In the genomic region with DNA sequence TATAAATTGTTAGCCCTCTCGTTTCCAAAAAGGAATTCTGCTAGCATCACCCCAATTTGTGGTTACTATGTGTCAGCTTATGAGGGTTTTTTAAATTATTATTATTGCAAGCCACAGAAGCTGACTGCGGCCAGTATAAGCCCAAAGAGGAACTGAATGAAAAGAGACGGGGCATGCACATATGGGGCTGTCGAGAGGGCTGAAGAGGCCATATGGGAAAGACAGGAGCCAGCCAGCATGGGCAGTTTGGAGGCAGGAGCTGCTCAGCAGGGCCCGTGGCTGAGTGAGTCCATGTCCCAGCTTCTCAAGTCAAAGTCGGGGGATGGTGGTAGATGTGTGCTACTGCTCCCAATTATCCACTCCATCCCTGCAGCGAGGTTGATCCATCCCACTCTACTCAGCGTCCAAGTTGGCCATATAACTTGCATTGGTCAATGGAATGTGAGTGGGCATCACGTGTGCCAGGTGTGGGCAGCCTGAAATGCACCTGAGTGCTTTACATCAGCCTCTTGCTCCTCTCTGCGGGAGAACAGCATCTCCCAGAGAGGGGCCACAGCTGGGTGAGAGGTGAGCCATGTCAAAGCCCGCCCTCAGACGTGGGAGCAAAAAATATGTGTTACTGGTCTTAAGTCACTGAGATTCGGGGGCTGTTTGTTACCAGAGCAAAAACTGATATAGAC, we compare ENCODE assay signal across 11 cellular contexts. TPM values are rescaled to one million over a fixed set of nuclear protein-coding genes. Genes with fewer than 3 reads are reported as not detected.
DNase-seq lines count a peak whose midpoint lies in the region; ATAC-seq, FAIRE-seq and TF ChIP-seq lines count a peak whose summit lies in the region.
"Had no signal": no experiment of that assay in that cellular context is flagged by ENCODE, and none has a peak within 500 bp of the region (broad histone marks: within the 10 kb centered on the region; RNA-seq: fewer than 3 reads in every experiment).

No MANE protein-coding gene starts in this region.

- H3K9me3 ChIP-seq in BLaER1, result no peaks in the 10 kb centered on the region
- H3K9me3 ChIP-seq in DOHH2 (ENCODE audit: control insufficient read depth, insufficient read depth, low read length), result no peaks in the 10 kb centered on the region
- H3K9me3 ChIP-seq in T-helper 17 cell (ENCODE audit: control insufficient read depth, low read length, poor library complexity, severe bottlenecking), result no peaks in the 10 kb centered on the region
- no peaks in the 10 kb centered on the region for H3K9me3 ChIP-seq in HepG2 (ENCODE audit: low read length)
- no peaks in the 10 kb centered on the region for H3K9me3 ChIP-seq in kidney (ENCODE audit: control insufficient read depth in 1 of 2, low read length in 2 of 2)
- H3K9me3 ChIP-seq: Peyer's patch had no signal

- H3K27me3 Mint-ChIP-seq in T-helper 17 cell (no peaks in the 10 kb centered on the region), immature natural killer cell (ENCODE audit: low read depth in 3 of 3) (peaks cover 3 to 4% (median 4%) of the 10 kb centered on the region in 3 donors)

- H3K9ac ChIP-seq in BLaER1 (no peak overlapping the region), HepG2 (ENCODE audit: insufficient read depth, low read depth, low read length) (no peak overlapping the region), kidney (ENCODE audit: low read length in 2 of 2) (no peak overlapping the region)

- TF ChIP-seq EP300 in HepG2 (IDR thresholded peaks at IDR 0.05; ENCODE audit: low read depth in 2 of 2, low read length in 2 of 2), result no peak
- TF ChIP-seq EP300 in HepG2 (CRISPR knock-in tag; IDR thresholded peaks at IDR 0.05; ENCODE audit: borderline replicate concordance), result no peak

- H3K4me2 ChIP-seq in BLaER1 (peak overlapping the region; percentile 85), DOHH2 (ENCODE audit: low read length) (peak overlapping the region; percentile 50), HepG2 (ENCODE audit: low read depth, low read length) (peak overlapping the region; percentile 68)

- no peak for TF ChIP-seq RAD21 in HepG2 (CRISPR knock-in tag; IDR thresholded peaks at IDR 0.05)

- H3K4me1 ChIP-seq in BLaER1, result peaks cover 38% of the 10 kb centered on the region
- peaks cover 20% of the 10 kb centered on the region for H3K4me1 ChIP-seq in DOHH2 (ENCODE audit: control insufficient read depth, low read length)
- peaks cover 18% of the 10 kb centered on the region for H3K4me1 ChIP-seq in HepG2 (ENCODE audit: insufficient read depth, low read length)
- peaks cover 0 to 3% of the 10 kb centered on the region in 2 donors for H3K4me1 ChIP-seq in kidney (ENCODE audit: control insufficient read depth in 1 of 2, insufficient read depth in 1 of 2, low read depth in 1 of 2, low read length in 2 of 2)

- H3K4me3 ChIP-seq in BLaER1 (0 out of 2 replicates have a peak overlapping the region, but pooled peaks have one; percentile 4), DOHH2 (ENCODE audit: low read length) (no peak overlapping the region), HepG2 (replicated peaks in 1 of 3; ENCODE audit: insufficient read depth in 1 of 3, low read depth in 2 of 3, low read length in 3 of 3) (no peak overlapping the region), kidney (ENCODE audit: low read length in 2 of 2) (no peak overlapping the region)

- ATAC-seq in T-helper 17 cell, result no peak
- no peak; the same call in 2 of the 3 replicates for ATAC-seq in HepG2

- 73% methylated on average over 13 of the region's 13 CpGs for WGBS in HepG2 (ENCODE audit: low lambda C conversion rate)

- TF ChIP-seq CTCF in DOHH2 (IDR thresholded peaks at IDR 0.05; ENCODE audit: low read depth, low read length, poor library complexity, severe bottlenecking) (no peak), HepG2 (CRISPR knock-in tag; IDR thresholded peaks at IDR 0.05) (no peak), kidney (IDR thresholded peaks at IDR 0.05; ENCODE audit: borderline replicate concordance, extremely low read depth, insufficient read depth) (no peak)

- H3K27ac ChIP-seq in BLaER1, result peak overlapping the region; percentile 54; the same call in 1 of the 2 replicates
- H3K27ac ChIP-seq in DOHH2 (ENCODE audit: low read depth, low read length), result no peak overlapping the region
- H3K27ac ChIP-seq in HepG2 (ENCODE audit: extremely low read length, insufficient read depth, low read length), result no peak overlapping the region
- H3K27ac ChIP-seq in kidney (ENCODE audit: low read depth in 2 of 2, low read length in 2 of 2), result no peak overlapping the region
- H3K27ac ChIP-seq: Peyer's patch had no signal

- FAIRE-seq in HepG2 (lab: Jason Lieb, UNC), result no peak
- FAIRE-seq in kidney (lab: Jason Lieb, UNC), result no peak

- peak overlapping the region; percentile 72 for H3K4me3 Mint-ChIP-seq in T-helper 17 cell
- no peak overlapping the region for H3K4me3 Mint-ChIP-seq in immature natural killer cell

- TF ChIP-seq POLR2A in HepG2 (IDR thresholded peaks at IDR 0.05; ENCODE audit: insufficient read depth in 1 of 2, low read depth in 2 of 2, low read length in 2 of 2), result no peak

- no peaks in the 10 kb centered on the region for H3K36me3 Mint-ChIP-seq in T-helper 17 cell (ENCODE audit: low read depth)
- peaks cover 0 to 13% (median 5%) of the 10 kb centered on the region in 3 donors for H3K36me3 Mint-ChIP-seq in immature natural killer cell

- H3K27me3 ChIP-seq in BLaER1 (no peaks in the 10 kb centered on the region), DOHH2 (ENCODE audit: control insufficient read depth, low read length) (no peaks in the 10 kb centered on the region), HepG2 (ENCODE audit: control insufficient read depth in 1 of 2, insufficient read depth in 2 of 2, low read length in 2 of 2) (no peaks in the 10 kb centered on the region; a peak in 1 of 5 replicates)
- H3K27me3 ChIP-seq: Peyer's patch had no signal

- H3F3A ChIP-seq in DOHH2 (ENCODE audit: control insufficient read depth, insufficient read depth), result peaks cover 4% of the 10 kb centered on the region; the same call in 1 of the 2 replicates

- peaks cover 12% of the 10 kb centered on the region for H3K36me3 ChIP-seq in BLaER1
- H3K36me3 ChIP-seq in DOHH2 (ENCODE audit: control insufficient read depth, low read length), result peaks cover 17% of the 10 kb centered on the region
- H3K36me3 ChIP-seq in HepG2 (replicated peaks in 1 of 2; ENCODE audit: control insufficient read depth in 1 of 2, insufficient read depth in 2 of 2, low read length in 2 of 2), result no peaks in the 10 kb centered on the region
- no peaks in the 10 kb centered on the region for H3K36me3 ChIP-seq in kidney (ENCODE audit: control insufficient read depth in 1 of 2, insufficient read depth in 2 of 2, low read length in 2 of 2)
- H3K36me3 ChIP-seq: Peyer's patch had no signal

- CTCF ChIA-PET in HepG2 (lab: Yijun Ruan, JAX; ENCODE audit: low intra/inter-chr PET ratio, low total read pairs), result no interaction called here

- 0 out of 2 replicates have a peak, but pooled peaks cover 5% of the 10 kb centered on the region for H4K20me1 ChIP-seq in BLaER1
- H4K20me1 ChIP-seq in DOHH2 (ENCODE audit: control insufficient read depth, insufficient read depth, low read depth, low read length), result no peaks in the 10 kb centered on the region
- H4K20me1 ChIP-seq in HepG2 (ENCODE audit: insufficient read depth, low read length), result no peaks in the 10 kb centered on the region

- H3K9me2 ChIP-seq in DOHH2 (replicated peaks; ENCODE audit: control insufficient read depth, low read length), result no peaks in the 10 kb centered on the region

- no peak overlapping the region for H2AFZ ChIP-seq in HepG2 (ENCODE audit: low read length)

- no TSS peak for BruUV-seq in HepG2 (replicated peaks; lab: Mats Ljungman, UMichigan)

- H3K79me2 ChIP-seq in DOHH2 (ENCODE audit: control insufficient read depth, low read length) (no peaks in the 10 kb centered on the region), HepG2 (ENCODE audit: insufficient read depth, low read length) (no peaks in the 10 kb centered on the region)

- intact Hi-C loops in HepG2 (cut with micrococcal nuclease; ENCODE audit: unreplicated experiment) (no loop called here), kidney (cut with DNase I) (no loop called here), cardiac septum (cut with DNase I) (no loop called here)

- POLR2A ChIA-PET in HepG2 (lab: Yijun Ruan, JAX), result no interaction called here

- in situ Hi-C loops in HepG2 (cut with HindIII; ENCODE audit: extremely low pct_ligation_motif_present, low pct_unique_long_range_greater_than_20kb), result loop anchor here (25.0 kb wide), 1 partner anchor 94 kb away; a partner anchor contains a TSS

- H3K9me3 Mint-ChIP-seq in immature natural killer cell, result no peaks in the 10 kb centered on the region

- no peak for DNase-seq in T-helper 17 cell
- no peak for DNase-seq in HepG2 (ENCODE audit: low spot score)
- DNase-seq in immature natural killer cell, result no peak
- no peak for DNase-seq in kidney
- DNase-seq in activated CD4-positive, CD25-positive, alpha-beta regulatory T cell (lab: John Stamatoyannopoulos, UW), result no peak
- DNase-seq in cardiac septum (ENCODE audit: low spot score), result no peak
- DNase-seq: left cardiac atrium, NCI-H2107 had no signal

- H3K4me1 Mint-ChIP-seq in T-helper 17 cell (peaks cover 11% of the 10 kb centered on the region), immature natural killer cell (no peaks in the 10 kb centered on the region)

- H3K27ac Mint-ChIP-seq in T-helper 17 cell (peak overlapping the region; percentile 70), immature natural killer cell (no peak overlapping the region)

RNA-seq across cellular contexts. Expression of a gene that starts 37.6 kb away (rescaled TPM):
- total RNA-seq in T-helper 17 cell (10 to 100 TPM; 90.3 to 96.6 TPM), HepG2 (2016; rRNA removed; fragmentation: Illumina TruSeq; extraction: Trizol) (6.3 and 7.2 TPM in 2 replicates), kidney (26.2 TPM), cardiac septum (14.4 TPM)
- total RNA-seq in HepG2 (2016; cell fraction: cytosol; rRNA removed; fragmentation: Illumina TruSeq; extraction: Trizol; ENCODE audit: low read depth), result 1.6 and 1.8 TPM in 2 replicates
- 5.6 and 7.1 TPM in 2 replicates for total RNA-seq in HepG2 (2016; cell fraction: insoluble cytoplasmic fraction; rRNA removed; fragmentation: Illumina TruSeq; extraction: Trizol)
- total RNA-seq in HepG2 (2016; cell fraction: membrane; rRNA removed; fragmentation: Illumina TruSeq; extraction: Trizol), result 5.1 and 6.4 TPM in 2 replicates
- 4.2 and 4.7 TPM in 2 replicates for total RNA-seq in HepG2 (2016; cell fraction: nucleus; rRNA removed; fragmentation: Illumina TruSeq; extraction: Trizol)
- polyA plus RNA-seq in HepG2 (2011; rRNA removed) (12.1 and 13.7 TPM in 2 replicates), immature natural killer cell (10 to 100 TPM; 46.5 to 81.5 (median 69.2) TPM), kidney (ENCODE audit: insufficient read depth, low read depth, low replicate concordance) (14.4 TPM)
- 9.5 and 10.4 TPM in 2 replicates for polyA plus RNA-seq in HepG2 (2011; cell fraction: cytosol; rRNA removed)
- 22.0 and 26.7 TPM in 2 replicates for polyA plus RNA-seq in HepG2 (2011; cell fraction: nucleus; rRNA removed)
- polyA plus RNA-seq in HepG2 (2012), result 7.7 and 7.8 TPM in 2 replicates
- polyA plus RNA-seq in HepG2 (2016; cell fraction: cytosol; fragmentation: Illumina TruSeq; extraction: Trizol; ENCODE audit: low read depth), result 1.6 and 1.8 TPM in 2 replicates
- polyA plus RNA-seq in HepG2 (2016; cell fraction: insoluble cytoplasmic fraction; fragmentation: Illumina TruSeq; extraction: Trizol; ENCODE audit: low read depth), result 7.0 and 8.1 TPM in 2 replicates
- 4.6 and 4.8 TPM in 2 replicates for polyA plus RNA-seq in HepG2 (2016; cell fraction: membrane; fragmentation: Illumina TruSeq; extraction: Trizol; ENCODE audit: low read depth)
- 12.0 and 13.6 TPM in 2 replicates for polyA plus RNA-seq in HepG2 (2016; cell fraction: nucleus; fragmentation: Illumina TruSeq; extraction: Trizol; ENCODE audit: insufficient read depth, low read depth)
- 12.3 and 19.3 TPM in 2 replicates for polyA minus RNA-seq in HepG2 (2011; rRNA and poly(A)+ RNA removed; ENCODE audit: low replicate concordance)
- polyA minus RNA-seq in HepG2 (2011; cell fraction: cytosol; rRNA and poly(A)+ RNA removed), result 6.8 and 10.5 TPM in 2 replicates
- 6.1 and 6.2 TPM in 2 replicates for polyA minus RNA-seq in HepG2 (2011; cell fraction: nucleus; rRNA and poly(A)+ RNA removed)
